ENCODE assay signal across 16 cellular contexts in genomic region chr17:50986989-50987660, GRCh38.
A peak's percentile ranks its signal among the peaks of the same experiment; 100 is the strongest.
DNase-seq lines count a peak whose midpoint lies in the region; ATAC-seq and TF ChIP-seq lines count a peak whose summit lies in the region.
"Had no signal": no experiment of that assay in that cellular context is flagged by ENCODE, and none has a peak within 500 bp of the region (broad histone marks: within the 10 kb centered on the region; RNA-seq: fewer than 3 reads in every experiment).

No MANE protein-coding gene starts in this region.

- TF ChIP-seq CTCF in HFF-Myc (IDR thresholded peaks at IDR 0.05; ENCODE audit: low read depth, low read length, missing control alignments) = no peak
- TF ChIP-seq CTCF in astrocyte of the cerebellum (IDR thresholded peaks at IDR 0.05; ENCODE audit: low read depth, low read length, missing control alignments) = no peak
- no peak for TF ChIP-seq CTCF in foreskin fibroblast (IDR thresholded peaks at IDR 0.05; ENCODE audit: low read depth, low read length)
- TF ChIP-seq CTCF in omental fat pad (IDR thresholded peaks at IDR 0.05) = no peak

- peak; percentile 26 for DNase-seq in AG08396 (ENCODE audit: low spot score)
- peak; percentile 14 for DNase-seq in HFF-Myc (ENCODE audit: extremely low read depth, low read depth)
- DNase-seq in astrocyte of the cerebellum (ENCODE audit: low read depth) = peak; percentile 19
- DNase-seq in foreskin fibroblast = peak; percentile 47 to 69
- no peak for DNase-seq in omental fat pad (ENCODE audit: low spot score)
- no peak for DNase-seq in cerebellum (ENCODE audit: low spot score)
- DNase-seq in NCI-H748 treated with DMSO at 0.1 percent for 48 hours (lab: John Stamatoyannopoulos, UW) = no peak
- DNase-seq: activated naive CD4-positive, alpha-beta T cell treated with anti-CD3 and anti-CD28 coated beads for 36 hours; GOT3; left cardiac atrium; NCI-H1105; posterior cingulate gyrus; stimulated activated naive CD8-positive, alpha-beta T cell treated with anti-CD3 and anti-CD28 coated beads, Interleukin-15, Interleukin-2, amounts not matched to agents 100 U/mL and 50 U/mL, for 24 hours had no signal

- ATAC-seq in GM18909 (IDR thresholded peaks at IDR 0.05; ENCODE audit: poor library complexity, unreplicated experiment) = no peak
- ATAC-seq in omental fat pad (ENCODE audit: low FRiP score) = no peak
- ATAC-seq: left cardiac atrium; stimulated activated naive CD8-positive, alpha-beta T cell treated with anti-CD3 and anti-CD28 coated beads, Interleukin-15, Interleukin-2, amounts not matched to agents 100 U/mL and 50 U/mL, for 24 hours had no signal

- in situ Hi-C loops in astrocyte of the cerebellum (cut with HindIII; ENCODE audit: low sequenced_read_pairs) = no loop called here

- H3K4me3 ChIP-seq in HFF-Myc (replicated peaks; ENCODE audit: low read depth, low read length) (no peak overlapping the region), astrocyte of the cerebellum (ENCODE audit: low read depth, low read length) (no peak overlapping the region), foreskin fibroblast (ENCODE audit: low read depth in 1 of 2, low read length in 2 of 2) (no peak overlapping the region)
- H3K4me3 ChIP-seq: BLaER1 treated with 17β-estradiol and CSF1 and Interleukin-3, amounts not matched to agents 10 nM and 100 nM; SK-N-MC had no signal

Comparison
In these comparisons a context has a peak if more than half of its experiments do, and no peak if none do; other contexts are left out.
1. DNase-seq: peak in AG08396 (single experiment), HFF-Myc (single experiment), astrocyte of the cerebellum (single experiment) and foreskin fibroblast (2 of 2); none in omental fat pad (single experiment), cerebellum (single experiment) and NCI-H748 treated with DMSO at 0.1 percent for 48 hours (single experiment).